In genomic region chr3:125931355-125931880, GRCh38 we compare ENCODE assay signal across 7 cellular contexts. TPM values are rescaled to one million over a fixed set of nuclear protein-coding genes. Genes with fewer than 3 reads are reported as not detected.
"Had no signal": no experiment of that assay in that cellular context is flagged by ENCODE, and none has a peak within 500 bp of the region (broad histone marks: within the 10 kb centered on the region; RNA-seq: fewer than 3 reads in every experiment).

No MANE protein-coding gene starts in this region.

RNA-seq across cellular contexts. Expression of gene ROPN1B, which starts 37.6 kb away (rescaled TPM):
- total RNA-seq: naive thymus-derived CD8-positive, alpha-beta T cell; pulmonary artery endothelial cell; smooth muscle cell; spleen; transverse colon; vagina had no signal
- polyA plus RNA-seq: naive thymus-derived CD8-positive, alpha-beta T cell; ovary; smooth muscle cell; spleen had no signal
